In the genomic region with DNA sequence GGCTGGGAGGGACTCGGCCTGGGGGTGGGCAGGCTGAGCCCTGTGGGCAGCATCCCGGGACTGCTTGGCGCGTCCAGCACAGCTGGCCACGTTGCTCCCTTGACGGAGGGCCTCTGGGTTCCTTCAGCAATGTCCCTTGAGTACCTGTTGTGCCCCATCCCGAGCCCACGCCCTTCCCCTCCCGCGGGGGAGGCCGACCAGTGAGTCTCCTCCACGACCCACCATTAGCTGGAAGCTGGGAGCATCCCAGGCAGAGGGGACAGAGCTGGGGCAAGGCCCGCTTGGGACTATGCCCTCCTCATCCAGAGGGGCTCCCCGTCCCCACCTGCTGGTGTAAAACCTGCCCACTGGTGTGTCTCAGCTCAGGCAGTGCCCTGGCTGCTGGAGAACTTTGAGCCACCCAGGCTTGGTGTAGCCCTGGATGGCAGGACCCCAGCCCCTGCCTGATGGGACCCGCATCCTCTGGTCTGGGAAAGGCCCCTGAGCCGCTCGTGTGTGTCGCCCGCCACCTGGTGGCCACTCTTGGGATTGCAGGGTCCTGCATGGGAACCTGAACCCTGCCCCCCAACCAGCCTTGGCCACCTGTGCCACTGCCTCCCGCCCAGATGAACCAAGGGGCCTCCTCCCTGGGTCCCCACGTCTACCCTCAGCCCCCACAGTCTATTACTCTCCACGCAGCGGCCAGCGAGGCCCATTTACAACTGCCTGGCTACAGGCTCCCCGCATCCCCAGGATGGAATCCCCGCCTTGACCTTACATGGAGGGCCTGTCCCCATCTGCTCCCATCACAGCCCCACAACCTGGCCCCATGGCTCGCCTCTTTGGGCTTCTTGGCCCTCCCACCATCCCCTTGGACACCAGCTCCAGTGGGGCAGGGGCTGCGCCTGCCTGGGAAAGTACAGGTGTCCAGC, we compare ENCODE assay signal across 8 cellular contexts. TPM values are rescaled to one million over a fixed set of nuclear protein-coding genes. Genes with fewer than 3 reads are reported as not detected.
DNase-seq lines count a peak whose midpoint lies in the region; ATAC-seq and FAIRE-seq lines count a peak whose summit lies in the region.

No MANE protein-coding gene starts in this region.

- no peaks in the 10 kb centered on the region for H3K9me3 ChIP-seq in CD4-positive, CD25-positive, alpha-beta regulatory T cell (ENCODE audit: control insufficient read depth in 2 of 2, low read length in 2 of 2)
- H3K9me3 ChIP-seq in SJSA1 (replicated peaks) = no peaks in the 10 kb centered on the region

- H3K4me3 ChIP-seq in CD4-positive, CD25-positive, alpha-beta regulatory T cell (ENCODE audit: low read depth, low read length) = no peak overlapping the region
- H3K4me3 ChIP-seq in SJSA1 = no peak overlapping the region

- H3K36me3 ChIP-seq in CD4-positive, CD25-positive, alpha-beta regulatory T cell (ENCODE audit: control insufficient read depth, insufficient read depth, low read length) = peaks cover 3% of the 10 kb centered on the region
- H3K36me3 ChIP-seq in SJSA1 = no peaks in the 10 kb centered on the region

- peak; percentile 62 to 68 for ATAC-seq in CD4-positive, CD25-positive, alpha-beta regulatory T cell (ENCODE audit: low read depth in 2 of 2)
- peak; percentile 39 for ATAC-seq in HG02798 (IDR thresholded peaks at IDR 0.05; ENCODE audit: poor library complexity, unreplicated experiment)
- no peak for ATAC-seq in HG02678 (IDR thresholded peaks at IDR 0.05; ENCODE audit: unreplicated experiment)

- no peaks in the 10 kb centered on the region for H3K27me3 ChIP-seq in CD4-positive, CD25-positive, alpha-beta regulatory T cell (ENCODE audit: control insufficient read depth, insufficient read depth, low read length)
- no peaks in the 10 kb centered on the region for H3K27me3 ChIP-seq in SJSA1 (replicated peaks)

- peak; percentile 76 for FAIRE-seq in urothelium cell line (lab: Jason Lieb, UNC)

- H3K36me3 Mint-ChIP-seq in CD4-positive, CD25-positive, alpha-beta regulatory T cell = peaks cover 7% of the 10 kb centered on the region

- no peak overlapping the region for H3K4me3 Mint-ChIP-seq in CD4-positive, CD25-positive, alpha-beta regulatory T cell

- intact Hi-C loops in posterior cingulate gyrus (cut with DNase I) = loop anchor here (1.0 kb wide), 1 partner anchor 38 kb away; no protein-coding TSS in a partner anchor

- no peaks in the 10 kb centered on the region for H3K27me3 Mint-ChIP-seq in CD4-positive, CD25-positive, alpha-beta regulatory T cell

- peaks cover 0 to 2% (median 0%) of the 10 kb centered on the region in 7 donors for H3K9me3 Mint-ChIP-seq in CD4-positive, CD25-positive, alpha-beta regulatory T cell

- peak; percentile 65 to 70 (median 68) for DNase-seq in CD4-positive, CD25-positive, alpha-beta regulatory T cell
- DNase-seq in SJSA1 (ENCODE audit: low read depth in 1 of 2, low spot score in 2 of 2) = peak; percentile 66 to 79
- DNase-seq in activated naive CD4-positive, alpha-beta T cell treated with Interleukin-2 at 50 U/mL for 16 hours = peak; percentile 83
- peak; percentile 65 for DNase-seq in glomerular visceral epithelial cell (ENCODE audit: extremely low spot score)
- peak; percentile 36 to 95 (median 80) for DNase-seq in posterior cingulate gyrus
- peak; percentile 87 for DNase-seq in urothelium cell line (ENCODE audit: low spot score)

- H3K4me1 Mint-ChIP-seq in CD4-positive, CD25-positive, alpha-beta regulatory T cell = peaks cover 0 to 5% (median 2%) of the 10 kb centered on the region in 4 donors

- no peaks in the 10 kb centered on the region for H3K4me1 ChIP-seq in CD4-positive, CD25-positive, alpha-beta regulatory T cell (ENCODE audit: control insufficient read depth, insufficient read depth, low read length, poor library complexity, severe bottlenecking)
- peaks cover 13% of the 10 kb centered on the region for H3K4me1 ChIP-seq in SJSA1 (replicated peaks)

- no peak overlapping the region for H3K27ac ChIP-seq in CD4-positive, CD25-positive, alpha-beta regulatory T cell (ENCODE audit: insufficient read depth, low read length, poor library complexity, severe bottlenecking)
- H3K27ac ChIP-seq in SJSA1 = no peak overlapping the region

- peak overlapping the region in 1 of 3 donors; percentile 62 for H3K27ac Mint-ChIP-seq in CD4-positive, CD25-positive, alpha-beta regulatory T cell

RNA-seq across cellular contexts. Expression of gene ARHGAP8, which starts 16.6 kb away (rescaled TPM):
- 2.6 TPM for total RNA-seq in CD4-positive, CD25-positive, alpha-beta regulatory T cell
- under 1 TPM in 3 of 4 donors, not detected in 1; 0.18 to 0.59 (median 0.42) TPM for polyA plus RNA-seq in CD4-positive, CD25-positive, alpha-beta regulatory T cell
- not detected in 2 replicates for total RNA-seq in SJSA1 (2014; rRNA removed; shearing (Covaris generic))

RNA-seq across cellular contexts. Expression of gene PRR5, which starts 33.8 kb away (rescaled TPM):
- 44.4 TPM for total RNA-seq in CD4-positive, CD25-positive, alpha-beta regulatory T cell
- 10 to 100 TPM; 29.2 to 37.6 (median 33.3) TPM for polyA plus RNA-seq in CD4-positive, CD25-positive, alpha-beta regulatory T cell
- 6.1 and 13.7 TPM in 2 replicates for total RNA-seq in SJSA1 (2014; rRNA removed; shearing (Covaris generic))
